In the genomic region with DNA sequence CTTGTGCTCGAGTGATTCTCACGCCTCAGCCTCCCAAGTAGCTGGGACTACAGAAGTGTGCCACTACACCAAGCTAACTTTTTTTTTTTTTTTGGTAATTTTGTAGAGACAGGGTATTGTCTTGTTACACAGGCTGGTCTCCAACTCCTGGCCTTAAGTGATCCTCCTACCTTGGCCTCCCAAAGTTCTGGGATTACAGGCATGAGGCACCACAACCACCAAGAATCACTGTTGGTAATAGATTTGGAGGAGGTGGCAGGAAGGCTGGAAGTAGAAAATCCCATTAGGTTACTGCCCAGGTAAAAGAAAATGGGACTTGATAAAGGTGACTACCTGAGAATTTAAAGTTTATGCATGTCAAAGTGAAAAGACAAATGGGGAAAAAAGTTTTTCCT, we compare ENCODE assay signal across 1 cellular context.
A peak's percentile ranks its signal among the peaks of the same experiment; 100 is the strongest.
TF ChIP-seq lines count a peak whose summit lies in the region.

No MANE protein-coding gene starts in this region.

TF ChIP-seq in HEK293, 187 proteins besides CTCF, POLR2A, EP300 and RAD21 (continued from another document):
- 0 out of 2 replicates have a peak, but pooled peaks have one; percentile 26 for TF ChIP-seq ZNF639 (tag by site-specific recombination; IDR thresholded peaks at IDR 0.05)
